23 cellular contexts compared by ENCODE assay signal in genomic region chr16:69619514-69619913, GRCh38. TPM values are rescaled to one million over a fixed set of nuclear protein-coding genes. Genes with fewer than 3 reads are reported as not detected.
DNase-seq lines count a peak whose midpoint lies in the region; ATAC-seq, FAIRE-seq and TF ChIP-seq lines count a peak whose summit lies in the region.
"Had no signal": no experiment of that assay in that cellular context is flagged by ENCODE, and none has a peak within 500 bp of the region (broad histone marks: within the 10 kb centered on the region; RNA-seq: fewer than 3 reads in every experiment).

No MANE protein-coding gene starts in this region.

- no peak for TF ChIP-seq POLR2A in endothelial cell of umbilical vein (IDR thresholded peaks at IDR 0.05; ENCODE audit: low read depth, low read length)

- H3K36me3 ChIP-seq in cardiac muscle cell (no peaks in the 10 kb centered on the region), endothelial cell of umbilical vein (ENCODE audit: control insufficient read depth in 2 of 2, extremely low read depth in 1 of 2, insufficient read depth in 2 of 2, low read length in 2 of 2) (no peaks in the 10 kb centered on the region), mesodermal cell (ENCODE audit: control insufficient read depth, insufficient read depth, low read length) (peaks cover 28% of the 10 kb centered on the region), thoracic aorta (no peaks in the 10 kb centered on the region)
- H3K36me3 ChIP-seq: upper lobe of left lung had no signal

- dilution Hi-C loops in endothelial cell of umbilical vein (cut with MboI; ENCODE audit: extremely low pct_ligation_motif_present, low sequenced_read_pairs): no loop called here

- CTCF ChIA-PET in endothelial cell of umbilical vein (lab: Charles Lee): interaction anchor here (0.5 to 2.3 kb wide), 14 partner anchors 8 to 223 kb away, joined by 3 to 13 read pairs (median 3); partner anchors contain the start of gene NOB1

- H3K4me2 ChIP-seq in endothelial cell of umbilical vein (ENCODE audit: insufficient read depth, low read length): peak overlapping the region; percentile 13
- H3K4me2 ChIP-seq: PC-9 had no signal

- no peak for TF ChIP-seq CTCF in cardiac muscle cell (IDR thresholded peaks at IDR 0.05; ENCODE audit: low read depth, low read length)
- no peak for TF ChIP-seq CTCF in endothelial cell of umbilical vein (IDR thresholded peaks at IDR 0.05; ENCODE audit: extremely low read depth in 1 of 2, insufficient read depth in 1 of 2, low read depth in 1 of 2, low read length in 2 of 2)
- TF ChIP-seq CTCF in thoracic aorta (IDR thresholded peaks at IDR 0.05): no peak

- no peak overlapping the region for H3K9ac ChIP-seq in endothelial cell of umbilical vein (replicated peaks; ENCODE audit: extremely low read depth, insufficient read depth, low read length)

- BruUV-seq in endothelial cell of umbilical vein (replicated peaks; lab: Mats Ljungman, UMichigan): no TSS peak

- no peaks in the 10 kb centered on the region for H3K9me3 ChIP-seq in cardiac muscle cell (ENCODE audit: low read depth)
- no peaks in the 10 kb centered on the region for H3K9me3 ChIP-seq in endothelial cell of umbilical vein (replicated peaks; ENCODE audit: control insufficient read depth, insufficient read depth, low read length)
- H3K9me3 ChIP-seq in mesodermal cell (ENCODE audit: control insufficient read depth, low read length): no peaks in the 10 kb centered on the region
- no peaks in the 10 kb centered on the region for H3K9me3 ChIP-seq in thoracic aorta
- H3K9me3 ChIP-seq: upper lobe of left lung had no signal

- no peaks in the 10 kb centered on the region for H4K20me1 ChIP-seq in endothelial cell of umbilical vein (replicated peaks; ENCODE audit: control insufficient read depth, extremely low read depth, insufficient read depth, low read length)

- ATAC-seq in Right ventricle myocardium superior (ENCODE audit: poor library complexity): no peak
- no peak for ATAC-seq in thoracic aorta (ENCODE audit: insufficient number of reproducible peaks, low FRiP score, low read depth)
- ATAC-seq: naive thymus-derived CD4-positive, alpha-beta T cell had no signal

- peak; percentile 59 for FAIRE-seq in endothelial cell of umbilical vein (lab: Jason Lieb, UNC)
- FAIRE-seq: TTC549 had no signal

- H3K27me3 ChIP-seq in cardiac muscle cell (no peaks in the 10 kb centered on the region), endothelial cell of umbilical vein (ENCODE audit: control insufficient read depth in 2 of 2, insufficient read depth in 2 of 2, low read length in 2 of 2) (no peaks in the 10 kb centered on the region), thoracic aorta (replicated peaks; ENCODE audit: insufficient read depth) (no peaks in the 10 kb centered on the region)
- H3K27me3 ChIP-seq: upper lobe of left lung had no signal

- H3K27ac ChIP-seq in cardiac muscle cell (peak overlapping the region; percentile 22), endothelial cell of umbilical vein (ENCODE audit: insufficient read depth, low read depth, low read length) (peak overlapping the region; percentile 13), mesodermal cell (ENCODE audit: low read depth, low read length, severe bottlenecking) (peak overlapping the region; percentile 39), thoracic aorta (peak overlapping the region; percentile 66 to 68)
- H3K27ac ChIP-seq: C4-2B, PC-9, upper lobe of left lung had no signal

- intact Hi-C loops in Right ventricle myocardium superior (cut with DNase I) (no loop called here), endothelial cell of umbilical vein (cut with micrococcal nuclease) (loop anchor here (5.0 kb wide), 1 partner anchor 222 kb away; no protein-coding TSS in a partner anchor)

- peaks cover 62% of the 10 kb centered on the region for H3K79me2 ChIP-seq in endothelial cell of umbilical vein (ENCODE audit: control insufficient read depth, insufficient read depth, low read length)

- POLR2A ChIA-PET in endothelial cell of umbilical vein (lab: Charles Lee): no interaction called here

- H3K9me1 ChIP-seq in endothelial cell of umbilical vein (replicated peaks; ENCODE audit: control insufficient read depth, extremely low read depth, insufficient read depth, low read length): peaks cover 4% of the 10 kb centered on the region

- peak; percentile 8 to 43 for DNase-seq in cardiac muscle cell (ENCODE audit: low read depth in 1 of 2, low spot score in 1 of 2)
- no peak for DNase-seq in Right ventricle myocardium superior
- DNase-seq in endothelial cell of umbilical vein (ENCODE audit: low read depth, low spot score): peak; percentile 90
- DNase-seq in thoracic aorta (ENCODE audit: low spot score): no peak
- no peak for DNase-seq in T-helper 1 cell
- no peak for DNase-seq in SKM-1 (lab: John Stamatoyannopoulos, UW; ENCODE audit: unreplicated experiment)
- no peak for DNase-seq in mesenteric fat pad (ENCODE audit: low spot score)
- DNase-seq: 8988T; activated CD4-positive, alpha-beta T cell treated with anti-CD3 and anti-CD28 coated beads, Interleukin-2, amount 50 U/mL, for 1 hour; activated naive CD4-positive, alpha-beta T cell treated with anti-CD3 and anti-CD28 coated beads, Interleukin-2, amount 50 U/mL, for 16 hours; activated T-cell treated with anti-CD3 and anti-CD28 coated beads, Interleukin-2, amount 50 U/mL, for 1 hour; GOT3; naive thymus-derived CD4-positive, alpha-beta T cell; NCI-H1105 treated with DMSO at 0.1 percent for 48 hours; NCI-H2171 treated with DMSO at 0.1 percent for 48 hours; PC-9; stimulated activated CD4-positive, alpha-beta T cell treated with anti-CD3 and anti-CD28 coated beads, Interleukin-15, amount 100 ng/mL, for 24 hours; stimulated activated naive CD4-positive, alpha-beta T cell treated with Interleukin-2 at 50 U/mL for 16 hours; upper lobe of left lung had no signal

- H3K4me1 ChIP-seq in cardiac muscle cell (ENCODE audit: low read depth) (peaks cover 17% of the 10 kb centered on the region), endothelial cell of umbilical vein (ENCODE audit: control insufficient read depth, extremely low read depth, insufficient read depth, low read length) (peaks cover 23% of the 10 kb centered on the region), mesodermal cell (ENCODE audit: control insufficient read depth, insufficient read depth, low read length, poor library complexity, severe bottlenecking) (peaks cover 19% of the 10 kb centered on the region), thoracic aorta (ENCODE audit: control insufficient read depth in 1 of 2, low read depth in 2 of 2) (peaks cover 41 to 43% of the 10 kb centered on the region in 2 donors)

- H2AFZ ChIP-seq in endothelial cell of umbilical vein (ENCODE audit: low read depth, low read length): no peak overlapping the region
- H2AFZ ChIP-seq: PC-9 had no signal

- H3K4me3 ChIP-seq in cardiac muscle cell (no peak overlapping the region), endothelial cell of umbilical vein (replicated peaks in 1 of 3; ENCODE audit: insufficient read depth in 1 of 3, low read depth in 1 of 3, low read length in 3 of 3) (no peak overlapping the region), mesodermal cell (ENCODE audit: extremely low read depth, insufficient read depth, low read length, poor library complexity, severe bottlenecking) (no peak overlapping the region), thoracic aorta (no peak overlapping the region)
- H3K4me3 ChIP-seq: PC-9, SK-N-MC, upper lobe of left lung had no signal

TF ChIP-seq in endothelial cell of umbilical vein, 7 proteins besides CTCF, POLR2A, EP300 and RAD21:
- TF ChIP-seq MYC (IDR thresholded peaks at IDR 0.05; ENCODE audit: low read depth, low read length) (no peak), POLR2AphosphoS5 (IDR thresholded peaks at IDR 0.05; ENCODE audit: insufficient read depth, low read depth, low read length) (peak; percentile 51), FOS (IDR thresholded peaks at IDR 0.05; ENCODE audit: borderline replicate concordance, insufficient read depth, low read length) (no peak), GATA2 (IDR thresholded peaks at IDR 0.05; ENCODE audit: insufficient read depth, insufficient read length, low read depth, low read length) (peak; percentile 77), JUN (IDR thresholded peaks at IDR 0.05; ENCODE audit: borderline replicate concordance, insufficient read depth, insufficient read length, low read depth) (no peak)

RNA-seq across cellular contexts. Expression of gene NFAT5, which starts 53.7 kb away (rescaled TPM):
- total RNA-seq in cardiac muscle cell: 10.6 and 15.9 TPM in 2 replicates
- 6.2 and 8.9 TPM in 2 replicates for polyA plus RNA-seq in cardiac muscle cell
- total RNA-seq in Right ventricle myocardium superior: 13.9 TPM
- 42.0 and 49.5 TPM in 2 replicates for total RNA-seq in endothelial cell of umbilical vein
- polyA plus RNA-seq in endothelial cell of umbilical vein: 17.2 and 18.1 TPM in 2 replicates
- 9.1 and 10.7 TPM in 2 replicates for polyA plus RNA-seq in endothelial cell of umbilical vein (2011; cell fraction: cytosol; rRNA removed)
- polyA plus RNA-seq in endothelial cell of umbilical vein (2011; cell fraction: nucleus; rRNA removed): 108 and 112 TPM in 2 replicates
- polyA plus RNA-seq in endothelial cell of umbilical vein (2012): 13.6 and 16.5 TPM in 2 replicates
- polyA minus RNA-seq in endothelial cell of umbilical vein: 110 and 120 TPM in 2 replicates
- 19.8 TPM for polyA minus RNA-seq in endothelial cell of umbilical vein (2011; cell fraction: cytosol; rRNA and poly(A)+ RNA removed)
- 142 and 212 TPM in 2 replicates for polyA minus RNA-seq in endothelial cell of umbilical vein (2011; cell fraction: nucleus; rRNA and poly(A)+ RNA removed)
- polyA plus RNA-seq in mesodermal cell (2013, experiment 1 of 2): 28.5 TPM
- polyA plus RNA-seq in mesodermal cell (2013, experiment 2 of 2): 22.4 TPM
- total RNA-seq in thoracic aorta: 10 to 100 TPM; 77.3 to 98.6 TPM
- 48.3 TPM for total RNA-seq in mesenteric fat pad

Comparison
In these comparisons a context has a peak if more than half of its experiments do, and no peak if none do; other contexts are left out.
1. DNase-seq: peak in cardiac muscle cell (2 of 2) and endothelial cell of umbilical vein (single experiment); none in Right ventricle myocardium superior (single experiment), thoracic aorta (single experiment), T-helper 1 cell (0 of 5), SKM-1 (single experiment) and mesenteric fat pad (single experiment).
2. H3K27ac ChIP-seq: peak in every context shown above with its lines; median percentile 67 in thoracic aorta; 39 in mesodermal cell; 22 in cardiac muscle cell; 13 in endothelial cell of umbilical vein.